1 cellular context compared by ENCODE assay signal in genomic region chrX:46380148-46380752, GRCh38.
TF ChIP-seq lines count a peak whose summit lies in the region.

No MANE protein-coding gene starts in this region.

TF ChIP-seq in K562, 482 proteins besides CTCF, POLR2A, EP300 and RAD21 (continued from another document):
- TF ChIP-seq, protein P1, sequence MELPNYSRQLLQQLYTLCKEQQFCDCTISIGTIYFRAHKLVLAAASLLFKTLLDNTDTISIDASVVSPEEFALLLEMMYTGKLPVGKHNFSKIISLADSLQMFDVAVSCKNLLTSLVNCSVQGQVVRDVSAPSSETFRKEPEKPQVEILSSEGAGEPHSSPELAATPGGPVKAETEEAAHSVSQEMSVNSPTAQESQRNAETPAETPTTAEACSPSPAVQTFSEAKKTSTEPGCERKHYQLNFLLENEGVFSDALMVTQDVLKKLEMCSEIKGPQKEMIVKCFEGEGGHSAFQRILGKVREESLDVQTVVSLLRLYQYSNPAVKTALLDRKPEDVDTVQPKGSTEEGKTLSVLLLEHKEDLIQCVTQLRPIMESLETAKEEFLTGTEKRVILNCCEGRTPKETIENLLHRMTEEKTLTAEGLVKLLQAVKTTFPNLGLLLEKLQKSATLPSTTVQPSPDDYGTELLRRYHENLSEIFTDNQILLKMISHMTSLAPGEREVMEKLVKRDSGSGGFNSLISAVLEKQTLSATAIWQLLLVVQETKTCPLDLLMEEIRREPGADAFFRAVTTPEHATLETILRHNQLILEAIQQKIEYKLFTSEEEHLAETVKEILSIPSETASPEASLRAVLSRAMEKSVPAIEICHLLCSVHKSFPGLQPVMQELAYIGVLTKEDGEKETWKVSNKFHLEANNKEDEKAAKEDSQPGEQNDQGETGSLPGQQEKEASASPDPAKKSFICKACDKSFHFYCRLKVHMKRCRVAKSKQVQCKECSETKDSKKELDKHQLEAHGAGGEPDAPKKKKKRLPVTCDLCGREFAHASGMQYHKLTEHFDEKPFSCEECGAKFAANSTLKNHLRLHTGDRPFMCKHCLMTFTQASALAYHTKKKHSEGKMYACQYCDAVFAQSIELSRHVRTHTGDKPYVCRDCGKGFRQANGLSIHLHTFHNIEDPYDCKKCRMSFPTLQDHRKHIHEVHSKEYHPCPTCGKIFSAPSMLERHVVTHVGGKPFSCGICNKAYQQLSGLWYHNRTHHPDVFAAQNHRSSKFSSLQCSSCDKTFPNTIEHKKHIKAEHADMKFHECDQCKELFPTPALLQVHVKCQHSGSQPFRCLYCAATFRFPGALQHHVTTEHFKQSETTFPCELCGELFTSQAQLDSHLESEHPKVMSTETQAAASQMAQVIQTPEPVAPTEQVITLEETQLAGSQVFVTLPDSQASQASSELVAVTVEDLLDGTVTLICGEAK (IDR thresholded peaks at IDR 0.05): peak; percentile 82
- TF ChIP-seq, protein P1 (CRISPR knock-in tag; IDR thresholded peaks at IDR 0.05): no peak
